Comparison of ENCODE assay signal across 1 cellular context in the genomic region with DNA sequence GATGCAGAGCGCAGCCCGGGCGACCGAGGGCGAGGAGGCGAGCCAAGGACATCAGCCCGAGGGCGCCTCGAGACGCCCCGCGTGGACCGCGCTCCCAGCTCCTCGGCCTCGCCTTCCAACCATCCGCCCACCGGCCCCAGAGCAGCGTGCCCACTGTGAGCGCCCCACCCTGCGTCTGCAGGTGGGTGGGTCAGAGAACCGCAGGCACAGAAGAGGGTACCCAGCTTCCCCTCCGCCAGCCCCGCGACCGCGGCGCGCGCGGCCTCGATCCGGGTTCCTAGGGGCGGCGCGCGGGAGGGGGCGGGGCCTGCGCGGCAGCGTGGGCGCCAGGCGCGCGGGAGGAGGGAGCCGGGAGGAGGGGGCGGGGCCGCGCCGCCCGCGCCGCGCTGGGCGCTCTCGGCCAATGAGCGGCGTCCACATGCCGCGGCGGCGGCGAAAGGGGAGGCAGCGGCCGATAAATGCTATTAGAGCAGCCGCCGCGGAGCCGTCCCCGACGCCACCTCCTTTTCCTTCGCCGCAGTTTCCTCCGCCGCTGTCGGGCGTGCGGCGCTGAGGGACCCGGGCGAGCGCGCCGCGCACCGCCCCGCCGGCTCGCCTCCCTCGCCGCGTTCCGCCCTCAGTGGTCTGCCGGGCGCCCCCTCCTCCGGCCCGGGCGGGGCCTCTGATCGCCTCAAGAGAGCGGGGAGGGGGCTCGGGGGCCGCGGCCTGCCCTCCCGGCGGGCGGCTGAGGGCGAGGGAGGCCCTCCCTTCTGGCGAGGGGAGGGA.
TF ChIP-seq lines count a peak whose summit lies in the region.

ATP2A2 (plus strand) TSS at position 464 of the 765 bp plus-strand sequence. CDS start 543 bp downstream, outside the sequence.

TF ChIP-seq in K562, 482 proteins besides CTCF, POLR2A, EP300 and RAD21 (continued from another document and continues in another):
- peak; percentile 67 for TF ChIP-seq GMEB1 (CRISPR knock-in tag; IDR thresholded peaks at IDR 0.05)
- TF ChIP-seq, protein P1, sequence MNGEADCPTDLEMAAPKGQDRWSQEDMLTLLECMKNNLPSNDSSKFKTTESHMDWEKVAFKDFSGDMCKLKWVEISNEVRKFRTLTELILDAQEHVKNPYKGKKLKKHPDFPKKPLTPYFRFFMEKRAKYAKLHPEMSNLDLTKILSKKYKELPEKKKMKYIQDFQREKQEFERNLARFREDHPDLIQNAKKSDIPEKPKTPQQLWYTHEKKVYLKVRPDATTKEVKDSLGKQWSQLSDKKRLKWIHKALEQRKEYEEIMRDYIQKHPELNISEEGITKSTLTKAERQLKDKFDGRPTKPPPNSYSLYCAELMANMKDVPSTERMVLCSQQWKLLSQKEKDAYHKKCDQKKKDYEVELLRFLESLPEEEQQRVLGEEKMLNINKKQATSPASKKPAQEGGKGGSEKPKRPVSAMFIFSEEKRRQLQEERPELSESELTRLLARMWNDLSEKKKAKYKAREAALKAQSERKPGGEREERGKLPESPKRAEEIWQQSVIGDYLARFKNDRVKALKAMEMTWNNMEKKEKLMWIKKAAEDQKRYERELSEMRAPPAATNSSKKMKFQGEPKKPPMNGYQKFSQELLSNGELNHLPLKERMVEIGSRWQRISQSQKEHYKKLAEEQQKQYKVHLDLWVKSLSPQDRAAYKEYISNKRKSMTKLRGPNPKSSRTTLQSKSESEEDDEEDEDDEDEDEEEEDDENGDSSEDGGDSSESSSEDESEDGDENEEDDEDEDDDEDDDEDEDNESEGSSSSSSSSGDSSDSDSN (IDR thresholded peaks at IDR 0.05; ENCODE audit: borderline replicate concordance in 1 of 2, low read depth in 2 of 2, low read length in 2 of 2), result peak; percentile 91 to 93
- no peak for TF ChIP-seq ZNF780A (CRISPR knock-in tag; IDR thresholded peaks at IDR 0.05)
- TF ChIP-seq ILF3 (IDR thresholded peaks at IDR 0.05; ENCODE audit: borderline replicate concordance), result no peak
- TF ChIP-seq E4F1 (CRISPR knock-in tag; IDR thresholded peaks at IDR 0.05; ENCODE audit: borderline replicate concordance), result no peak
- TF ChIP-seq SAP30 (IDR thresholded peaks at IDR 0.05; ENCODE audit: borderline replicate concordance, insufficient read depth, low read depth, low read length, poor library complexity, severe bottlenecking), result no peak
- peak; percentile 77 for TF ChIP-seq MBD2 (IDR thresholded peaks at IDR 0.05; ENCODE audit: borderline replicate concordance, low read depth)
- TF ChIP-seq CBFB (CRISPR knock-in tag; IDR thresholded peaks at IDR 0.05), result peak; percentile 60; the same call in 1 of the 2 replicates
- no peak for TF ChIP-seq ZNF41 (CRISPR knock-in tag; conservative IDR thresholded peaks at IDR 0.05)
- TF ChIP-seq RBM25 (IDR thresholded peaks at IDR 0.05; ENCODE audit: low read depth, low read length, severe bottlenecking), result peak; percentile 35
- TF ChIP-seq ZNF77 (CRISPR knock-in tag; IDR thresholded peaks at IDR 0.05), result no peak
- TF ChIP-seq HMG20B (CRISPR knock-in tag; IDR thresholded peaks at IDR 0.05), result no peak
- TF ChIP-seq ESRRB (CRISPR knock-in tag; IDR thresholded peaks at IDR 0.05; ENCODE audit: borderline replicate concordance), result no peak
- no peak for TF ChIP-seq ZNF224 (CRISPR knock-in tag; IDR thresholded peaks at IDR 0.05)
- TF ChIP-seq NCOA2 (IDR thresholded peaks at IDR 0.05; ENCODE audit: partially characterized antibody in 2 of 2), result no peak
- no peak for TF ChIP-seq SRSF3 (IDR thresholded peaks at IDR 0.05; ENCODE audit: insufficient read depth, low read length)
- no peak for TF ChIP-seq ZNF324 (CRISPR knock-in tag; IDR thresholded peaks at IDR 0.05)
- no peak for TF ChIP-seq RBM17 (IDR thresholded peaks at IDR 0.05; ENCODE audit: borderline replicate concordance, low read depth, low read length)
- TF ChIP-seq GTF2E2 (tag; IDR thresholded peaks at IDR 0.05), result 0 out of 2 replicates have a peak, but pooled peaks have one; percentile 29
- no peak for TF ChIP-seq FOXJ3 (CRISPR knock-in tag; IDR thresholded peaks at IDR 0.05)
- no peak for TF ChIP-seq GATA2 (CRISPR knock-in tag; IDR thresholded peaks at IDR 0.05)
- TF ChIP-seq POLR2G (IDR thresholded peaks at IDR 0.05; ENCODE audit: low read depth, low read length), result peak; percentile 95
- TF ChIP-seq FIP1L1 (IDR thresholded peaks at IDR 0.05; ENCODE audit: low read depth, low read length, poor library complexity, severe bottlenecking), result peak; percentile 87
- TF ChIP-seq SMAD2 (IDR thresholded peaks at IDR 0.05; ENCODE audit: low read depth, low read length), result no peak
- peak; percentile 66 for TF ChIP-seq U2AF1 (optimal IDR thresholded peaks at IDR 0.05; ENCODE audit: low read depth, low read length)
- TF ChIP-seq ZNF134 (CRISPR knock-in tag; conservative IDR thresholded peaks at IDR 0.05), result no peak
- TF ChIP-seq PCBP2 (IDR thresholded peaks at IDR 0.05; ENCODE audit: low read depth, low read length, poor library complexity, severe bottlenecking), result no peak
- no peak for TF ChIP-seq RBM14 (IDR thresholded peaks at IDR 0.05; ENCODE audit: borderline replicate concordance, insufficient read depth, low read depth, low read length)
- no peak for TF ChIP-seq ZNF75A (CRISPR knock-in tag; IDR thresholded peaks at IDR 0.05)
- TF ChIP-seq PURB (CRISPR knock-in tag; IDR thresholded peaks at IDR 0.05; ENCODE audit: low read depth), result no peak
- TF ChIP-seq HNRNPH1 (optimal IDR thresholded peaks at IDR 0.05; ENCODE audit: low read depth, low read length), result no peak
- TF ChIP-seq IRF9 (tag; IDR thresholded peaks at IDR 0.05), result no peak
- TF ChIP-seq ZBTB34 (CRISPR knock-in tag; IDR thresholded peaks at IDR 0.05), result no peak; the same call in 1 of the 2 replicates
- TF ChIP-seq ZBTB9 (CRISPR knock-in tag; IDR thresholded peaks at IDR 0.05), result 0 out of 2 replicates have a peak, but pooled peaks have one; percentile 23
- TF ChIP-seq ZNF175 (CRISPR knock-in tag; IDR thresholded peaks at IDR 0.05; ENCODE audit: low read depth), result 0 out of 2 replicates have a peak, but pooled peaks have one; percentile 5
- TF ChIP-seq ZHX1 (conservative IDR thresholded peaks at IDR 0.05; ENCODE audit: low read length), result no peak
- no peak for TF ChIP-seq ZNF165 (CRISPR knock-in tag; IDR thresholded peaks at IDR 0.05; ENCODE audit: borderline replicate concordance)
- TF ChIP-seq MYC (IDR thresholded peaks at IDR 0.05; ENCODE audit: low read depth, low read length), result peak; percentile 65
- TF ChIP-seq MYC (CRISPR knock-in tag; IDR thresholded peaks at IDR 0.05; ENCODE audit: borderline replicate concordance, low read depth), result no peak; the same call in 1 of the 2 replicates
- no peak for TF ChIP-seq SMARCB1 (IDR thresholded peaks at IDR 0.05; ENCODE audit: insufficient read length, low read depth)
- TF ChIP-seq DLX4 (CRISPR knock-in tag; IDR thresholded peaks at IDR 0.05), result no peak
- no peak for TF ChIP-seq SOX6 (IDR thresholded peaks at IDR 0.05)
- peak; percentile 55; the same call in 1 of the 2 replicates for TF ChIP-seq CGGBP1 (CRISPR knock-in tag; IDR thresholded peaks at IDR 0.05)
- TF ChIP-seq THAP12 (CRISPR knock-in tag; IDR thresholded peaks at IDR 0.05), result peak; percentile 67
- no peak; the same call in 1 of the 2 replicates for TF ChIP-seq MTA3 (IDR thresholded peaks at IDR 0.05; ENCODE audit: borderline replicate concordance)
- TF ChIP-seq ZSCAN29 (IDR thresholded peaks at IDR 0.05), result no peak
